In genomic region chr3:58630081-58630709, GRCh38 we compare ENCODE assay signal across 8 cellular contexts. TPM values are rescaled to one million over a fixed set of nuclear protein-coding genes. Genes with fewer than 3 reads are reported as not detected.
A peak's percentile ranks its signal among the peaks of the same experiment; 100 is the strongest.
DNase-seq lines count a peak whose midpoint lies in the region; ATAC-seq, FAIRE-seq and TF ChIP-seq lines count a peak whose summit lies in the region.

No MANE protein-coding gene starts in this region.

- H3K36me3 ChIP-seq in small intestine (ENCODE audit: control insufficient read depth in 2 of 2, insufficient read depth in 2 of 2, low read length in 2 of 2), result no peaks in the 10 kb centered on the region

- no peak overlapping the region for H3K4me3 Mint-ChIP-seq in T-helper 2 cell treated with Interferon-gamma antibody and Interleukin-4, amounts not matched to agents 5 μg/mL and 100 μg/mL, for 36 hours

- DNase-seq in GM12865 (ENCODE audit: low read depth) (peak; percentile 51), LHCN-M2 (ENCODE audit: low read depth) (peak; percentile 51), astrocyte of the cerebellum (ENCODE audit: low read depth) (peak; percentile 42), hypothalamus (lab: John Stamatoyannopoulos, UW) (peak in 46 of 51 donors; percentile 6 to 78 (median 37)), small intestine (peak; percentile 83)
- DNase-seq in T-helper 2 cell treated with Interferon-gamma antibody and Interleukin-4, amounts not matched to agents 5 μg/mL and 100 μg/mL, for 36 hours (ENCODE audit: low spot score), result peak; percentile 24

- no peak for ATAC-seq in HG02970 (IDR thresholded peaks at IDR 0.05; ENCODE audit: low FRiP score, unreplicated experiment)
- no peak for ATAC-seq in GM18858 (IDR thresholded peaks at IDR 0.05; ENCODE audit: unreplicated experiment)

- no peak for FAIRE-seq in small intestine (lab: Jason Lieb, UNC)

- WGBS in small intestine, 3 donors, result 3 to 13% (median 4%) methylated on average over 9 of the region's 9 CpGs

- H3K27me3 ChIP-seq in small intestine (ENCODE audit: control insufficient read depth in 2 of 2, insufficient read depth in 2 of 2, low read length in 2 of 2), result no peaks in the 10 kb centered on the region

- no peaks in the 10 kb centered on the region for H3K9me3 Mint-ChIP-seq in T-helper 2 cell treated with Interferon-gamma antibody and Interleukin-4, amounts not matched to agents 5 μg/mL and 100 μg/mL, for 36 hours

- in situ Hi-C loops in astrocyte of the cerebellum (cut with HindIII; ENCODE audit: low sequenced_read_pairs), result no loop called here

- no peak overlapping the region for H3K27ac Mint-ChIP-seq in T-helper 2 cell treated with Interferon-gamma antibody and Interleukin-4, amounts not matched to agents 5 μg/mL and 100 μg/mL, for 36 hours

- no peaks in the 10 kb centered on the region for H3K9me3 ChIP-seq in small intestine (ENCODE audit: control insufficient read depth, low read depth)

- H3K36me3 Mint-ChIP-seq in T-helper 2 cell treated with Interferon-gamma antibody and Interleukin-4, amounts not matched to agents 5 μg/mL and 100 μg/mL, for 36 hours (ENCODE audit: low read depth), result no peaks in the 10 kb centered on the region

- peaks cover 2 to 16% of the 10 kb centered on the region in 2 donors for H3K4me1 ChIP-seq in small intestine (ENCODE audit: control insufficient read depth in 2 of 2, insufficient read depth in 1 of 2, low read depth in 1 of 2, low read length in 1 of 2)

- peak overlapping the region in 1 of 2 donors; percentile 76 for H3K27ac ChIP-seq in small intestine (ENCODE audit: low read depth in 1 of 2, low read length in 1 of 2)

- H3K4me1 Mint-ChIP-seq in T-helper 2 cell treated with Interferon-gamma antibody and Interleukin-4, amounts not matched to agents 5 μg/mL and 100 μg/mL, for 36 hours (ENCODE audit: low read depth), result peaks cover 3% of the 10 kb centered on the region

- H3K4me3 ChIP-seq in GM12865 (ENCODE audit: low read depth, low read length) (no peak overlapping the region), astrocyte of the cerebellum (ENCODE audit: low read depth, low read length) (no peak overlapping the region), small intestine (ENCODE audit: low read depth in 1 of 2, low read length in 2 of 2) (no peak overlapping the region)

- H3K27me3 Mint-ChIP-seq in T-helper 2 cell treated with Interferon-gamma antibody and Interleukin-4, amounts not matched to agents 5 μg/mL and 100 μg/mL, for 36 hours (ENCODE audit: low read depth), result peaks cover 2% of the 10 kb centered on the region

- peak; percentile 86 for TF ChIP-seq CTCF in GM12865 (IDR thresholded peaks at IDR 0.05; ENCODE audit: insufficient read depth, low read depth, low read length, missing control alignments)
- peak; percentile 92 for TF ChIP-seq CTCF in astrocyte of the cerebellum (IDR thresholded peaks at IDR 0.05; ENCODE audit: low read depth, low read length, missing control alignments)

RNA-seq across cellular contexts. Expression of gene FAM3D, which starts 36.4 kb away (rescaled TPM):
- not detected in 2 replicates for total RNA-seq in LHCN-M2 (2014; rRNA removed)
- not detected for polyA plus RNA-seq in LHCN-M2 (2012)
- 100 to 1,000 TPM; 168 to 190 (median 173) TPM for polyA plus RNA-seq in small intestine

RNA-seq across cellular contexts. Expression of gene FAM107A, which starts 53.0 kb away (rescaled TPM):
- total RNA-seq in LHCN-M2 (2014; rRNA removed), result not detected in 2 replicates
- polyA plus RNA-seq in LHCN-M2 (2012), result 0.02 TPM
- polyA plus RNA-seq in small intestine, result 10 to 100 TPM in 1 of 3 donors, 1 to 10 TPM in 2; 1.6 to 40.7 (median 4.1) TPM

Comparison
In these comparisons a context has a peak if more than half of its experiments do, and no peak if none do; other contexts are left out.
1. DNase-seq: peak in every context shown above with its lines; median percentile 83 in small intestine; 51 in GM12865; 51 in LHCN-M2; 42 in astrocyte of the cerebellum; 37 in hypothalamus; 24 in T-helper 2 cell treated with Interferon-gamma antibody and Interleukin-4, amounts not matched to agents 5 μg/mL and 100 μg/mL, for 36 hours.